ENCODE assay signal across 17 cellular contexts in genomic region chr11:131745405-131745804, GRCh38.
DNase-seq lines count a peak whose midpoint lies in the region; TF ChIP-seq lines count a peak whose summit lies in the region.
"Had no signal": no experiment of that assay in that cellular context is flagged by ENCODE, and none has a peak within 500 bp of the region (broad histone marks: within the 10 kb centered on the region; RNA-seq: fewer than 3 reads in every experiment).

No MANE protein-coding gene starts in this region.

- H3K4me3 ChIP-seq in AG10803 (ENCODE audit: low read length) (no peak overlapping the region), neural progenitor cell (no peak overlapping the region), colonic mucosa (no peak overlapping the region), A673 (ENCODE audit: low read depth, low read length, poor library complexity, severe bottlenecking) (no peak overlapping the region)
- H3K4me3 ChIP-seq: gastrocnemius medialis, Peyer's patch, transverse colon had no signal

- H3K36me3 ChIP-seq in neural progenitor cell (no peaks in the 10 kb centered on the region), colonic mucosa (no peaks in the 10 kb centered on the region), A673 (ENCODE audit: insufficient read depth, low read length, poor library complexity, severe bottlenecking) (no peaks in the 10 kb centered on the region)
- H3K36me3 ChIP-seq: gastrocnemius medialis, Peyer's patch, transverse colon had no signal

- CTCF ChIA-PET in activated CD4-positive, alpha-beta memory T cell treated with anti-CD3 and anti-CD28 coated beads for 36 hours (lab: Charles Lee), result no interaction called here
- CTCF ChIA-PET in A673 (lab: Charles Lee), result no interaction called here

- DNase-seq in AG10803 (ENCODE audit: low read depth) (peak; percentile 56), M059J (ENCODE audit: low read depth) (peak; percentile 73), dermis blood vessel endothelial cell (peak; percentile 81), neural progenitor cell (ENCODE audit: low spot score) (no peak), colonic mucosa (no peak), GOT3 (lab: John Stamatoyannopoulos, UW) (no peak), A673 (ENCODE audit: low spot score) (no peak)
- DNase-seq in activated CD4-positive, alpha-beta memory T cell treated with anti-CD3 and anti-CD28 coated beads for 36 hours, result no peak
- DNase-seq: activated effector memory CD4-positive, alpha-beta T cell treated with Interleukin-2 at 50 U/mL for 16 hours; AML-193; gastrocnemius medialis; NCI-H146; NCI-H2227 treated with DMSO at 0.1 percent for 48 hours; Peyer's patch; stimulated activated naive CD4-positive, alpha-beta T cell treated with Interleukin-2 at 50 U/mL for 16 hours; transverse colon had no signal

- H3K4me1 Mint-ChIP-seq in neural progenitor cell, result peaks cover 25% of the 10 kb centered on the region
- H3K4me1 Mint-ChIP-seq in activated CD4-positive, alpha-beta memory T cell treated with anti-CD3 and anti-CD28 coated beads for 36 hours (ENCODE audit: low read depth), result no peaks in the 10 kb centered on the region

- no peaks in the 10 kb centered on the region for H3K36me3 Mint-ChIP-seq in neural progenitor cell
- no peaks in the 10 kb centered on the region for H3K36me3 Mint-ChIP-seq in activated CD4-positive, alpha-beta memory T cell treated with anti-CD3 and anti-CD28 coated beads for 36 hours

- POLR2A ChIA-PET in activated CD4-positive, alpha-beta memory T cell treated with anti-CD3 and anti-CD28 coated beads for 36 hours (lab: Charles Lee), result no interaction called here
- POLR2A ChIA-PET in A673 (lab: Charles Lee; ENCODE audit: low non-redundant PET), result no interaction called here

- H2AFZ ChIP-seq in neural progenitor cell (replicated peaks), result no peak overlapping the region

- BruUV-seq in A673 (replicated peaks; lab: Mats Ljungman, UMichigan), result no TSS peak

- no peaks in the 10 kb centered on the region for H3K9me3 ChIP-seq in neural progenitor cell (ENCODE audit: low read depth)
- no peaks in the 10 kb centered on the region for H3K9me3 ChIP-seq in colonic mucosa
- H3K9me3 ChIP-seq in A673 (ENCODE audit: low read depth, low read length, poor library complexity, severe bottlenecking), result no peaks in the 10 kb centered on the region
- H3K9me3 ChIP-seq: gastrocnemius medialis, Peyer's patch, transverse colon had no signal

- H3F3A ChIP-seq in neural progenitor cell (ENCODE audit: low read depth), result no peaks in the 10 kb centered on the region

- peak overlapping the region; percentile 19 for H3K4me2 ChIP-seq in neural progenitor cell

- peaks cover 7% of the 10 kb centered on the region for H3K27me3 Mint-ChIP-seq in neural progenitor cell (ENCODE audit: insufficient read depth, low read depth)
- H3K27me3 Mint-ChIP-seq in activated CD4-positive, alpha-beta memory T cell treated with anti-CD3 and anti-CD28 coated beads for 36 hours, result peaks cover 8% of the 10 kb centered on the region

- H3K27me3 ChIP-seq in neural progenitor cell (no peaks in the 10 kb centered on the region), colonic mucosa (no peaks in the 10 kb centered on the region), A673 (replicated peaks; ENCODE audit: insufficient read depth, low read depth, low read length, poor library complexity) (no peaks in the 10 kb centered on the region)
- H3K27me3 ChIP-seq: gastrocnemius medialis, Peyer's patch had no signal

- H3K79me2 ChIP-seq in neural progenitor cell (ENCODE audit: low read depth), result no peaks in the 10 kb centered on the region

- intact Hi-C loops in colonic mucosa (cut with DNase I), result loop anchor here (5.0 kb wide), 1 partner anchor 1197 kb away; no protein-coding TSS in a partner anchor
- intact Hi-C loops in activated CD4-positive, alpha-beta memory T cell treated with anti-CD3 and anti-CD28 coated beads for 36 hours (cut with micrococcal nuclease), result no loop called here
- intact Hi-C loops in A673 (cut with micrococcal nuclease; ENCODE audit: unreplicated experiment), result loop anchor here (5.0 kb wide), 3 partner anchors 122 to 1197 kb away; no protein-coding TSS in a partner anchor

- H3K27ac ChIP-seq in neural progenitor cell (no peak overlapping the region), colonic mucosa (no peak overlapping the region), A673 (ENCODE audit: low read depth, low read length, poor library complexity, severe bottlenecking) (no peak overlapping the region)
- H3K27ac ChIP-seq: gastrocnemius medialis, Peyer's patch, transverse colon had no signal

- TF ChIP-seq CTCF in AG10803 (conservative IDR thresholded peaks at IDR 0.05; ENCODE audit: low read length) (no peak), neural progenitor cell (IDR thresholded peaks at IDR 0.05) (no peak), colonic mucosa (IDR thresholded peaks at IDR 0.05) (no peak), A673 (conservative IDR thresholded peaks at IDR 0.05; ENCODE audit: low read depth, low read length) (no peak)

- H3K9me3 Mint-ChIP-seq in neural progenitor cell, result no peaks in the 10 kb centered on the region
- H3K9me3 Mint-ChIP-seq in activated CD4-positive, alpha-beta memory T cell treated with anti-CD3 and anti-CD28 coated beads for 36 hours, result no peaks in the 10 kb centered on the region
- H3K9me3 Mint-ChIP-seq: neural crest cell had no signal

- peaks cover 14% of the 10 kb centered on the region for H3K4me1 ChIP-seq in neural progenitor cell
- no peaks in the 10 kb centered on the region for H3K4me1 ChIP-seq in colonic mucosa
- peaks cover 25% of the 10 kb centered on the region for H3K4me1 ChIP-seq in A673 (ENCODE audit: insufficient read depth, low read length, poor library complexity, severe bottlenecking)
- H3K4me1 ChIP-seq: gastrocnemius medialis, Peyer's patch, transverse colon had no signal

- H4K20me1 ChIP-seq in neural progenitor cell (ENCODE audit: low read depth), result no peaks in the 10 kb centered on the region

- no peak overlapping the region for H3K27ac Mint-ChIP-seq in neural progenitor cell
- no peak overlapping the region for H3K27ac Mint-ChIP-seq in activated CD4-positive, alpha-beta memory T cell treated with anti-CD3 and anti-CD28 coated beads for 36 hours

- no peak overlapping the region for H3K9ac ChIP-seq in neural progenitor cell
- H3K9ac ChIP-seq in colonic mucosa (ENCODE audit: low read depth in 2 of 2, low read length in 2 of 2), result no peak overlapping the region

- no peak overlapping the region for H3K4me3 Mint-ChIP-seq in neural progenitor cell
- H3K4me3 Mint-ChIP-seq in activated CD4-positive, alpha-beta memory T cell treated with anti-CD3 and anti-CD28 coated beads for 36 hours, result no peak overlapping the region
- H3K4me3 Mint-ChIP-seq: neural crest cell had no signal

Comparison
In these comparisons a context has a peak if more than half of its experiments do, and no peak if none do; other contexts are left out.
1. DNase-seq: peak in AG10803 (single experiment), M059J (single experiment) and dermis blood vessel endothelial cell (single experiment); none in neural progenitor cell (single experiment), colonic mucosa (single experiment), activated CD4-positive, alpha-beta memory T cell treated with anti-CD3 and anti-CD28 coated beads for 36 hours (single experiment), GOT3 (single experiment) and A673 (single experiment).